In the genomic region with DNA sequence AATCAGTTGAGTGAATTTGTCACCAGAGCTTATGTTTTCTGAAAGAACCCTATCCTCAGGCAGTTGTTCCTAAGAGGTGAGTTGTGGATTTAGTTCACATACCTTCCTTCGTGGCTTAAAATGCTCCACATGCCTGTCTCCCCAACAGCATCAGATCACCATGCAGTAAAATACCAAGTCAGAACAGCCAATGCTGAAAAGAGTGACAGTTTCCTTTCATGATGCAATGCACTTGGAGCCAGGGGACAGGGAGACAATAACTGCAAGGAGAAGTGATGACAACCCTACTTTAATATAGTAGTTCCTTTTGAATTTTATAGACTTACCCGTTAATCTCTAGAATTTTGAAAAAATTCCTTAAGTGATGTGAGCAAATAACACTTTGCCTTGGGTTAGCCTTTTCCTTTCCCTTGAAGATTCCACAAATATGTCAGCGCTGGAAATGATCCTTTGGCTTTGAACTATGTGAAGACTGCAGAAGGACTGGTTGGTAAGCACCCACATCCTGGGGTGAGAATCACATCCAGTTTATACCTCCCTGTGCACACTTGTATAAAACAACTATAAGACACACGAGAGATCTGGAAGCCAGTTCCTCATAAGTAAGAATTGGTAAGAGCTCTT, we compare ENCODE assay signal across 1 cellular context.
TF ChIP-seq lines count a peak whose summit lies in the region.

No MANE protein-coding gene starts in this region.

TF ChIP-seq in K562, 482 proteins besides CTCF, POLR2A, EP300 and RAD21 (continued from another document):
- TF ChIP-seq, protein P1, sequence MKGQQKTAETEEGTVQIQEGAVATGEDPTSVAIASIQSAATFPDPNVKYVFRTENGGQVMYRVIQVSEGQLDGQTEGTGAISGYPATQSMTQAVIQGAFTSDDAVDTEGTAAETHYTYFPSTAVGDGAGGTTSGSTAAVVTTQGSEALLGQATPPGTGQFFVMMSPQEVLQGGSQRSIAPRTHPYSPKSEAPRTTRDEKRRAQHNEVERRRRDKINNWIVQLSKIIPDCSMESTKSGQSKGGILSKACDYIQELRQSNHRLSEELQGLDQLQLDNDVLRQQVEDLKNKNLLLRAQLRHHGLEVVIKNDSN (CRISPR knock-in tag; IDR thresholded peaks at IDR 0.05) = no peak
- TF ChIP-seq, protein P2, sequence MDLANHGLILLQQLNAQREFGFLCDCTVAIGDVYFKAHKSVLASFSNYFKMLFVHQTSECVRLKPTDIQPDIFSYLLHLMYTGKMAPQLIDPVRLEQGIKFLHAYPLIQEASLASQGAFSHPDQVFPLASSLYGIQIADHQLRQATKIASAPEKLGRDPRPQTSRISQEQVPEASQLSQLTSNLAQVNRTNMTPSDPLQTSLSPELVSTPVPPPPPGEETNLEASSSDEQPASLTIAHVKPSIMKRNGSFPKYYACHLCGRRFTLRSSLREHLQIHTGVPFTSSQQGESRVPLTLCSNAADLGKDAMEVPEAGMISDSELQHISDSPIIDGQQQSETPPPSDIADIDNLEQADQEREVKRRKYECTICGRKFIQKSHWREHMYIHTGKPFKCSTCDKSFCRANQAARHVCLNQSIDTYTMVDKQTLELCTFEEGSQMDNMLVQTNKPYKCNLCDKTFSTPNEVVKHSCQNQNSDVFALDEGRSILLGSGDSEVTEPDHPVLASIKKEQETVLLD (IDR thresholded peaks at IDR 0.05) = no peak
- no peak for TF ChIP-seq C11orf30 (IDR thresholded peaks at IDR 0.05; ENCODE audit: low read depth)
- TF ChIP-seq, protein P3, sequence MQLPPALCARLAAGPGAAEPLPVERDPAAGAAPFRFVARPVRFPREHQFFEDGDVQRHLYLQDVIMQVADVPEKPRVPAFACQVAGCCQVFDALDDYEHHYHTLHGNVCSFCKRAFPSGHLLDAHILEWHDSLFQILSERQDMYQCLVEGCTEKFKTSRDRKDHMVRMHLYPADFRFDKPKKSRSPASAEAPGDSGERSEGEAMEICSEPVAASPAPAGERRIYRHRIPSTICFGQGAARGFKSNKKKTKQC (CRISPR knock-in tag; IDR thresholded peaks at IDR 0.05) = no peak
- TF ChIP-seq CBX1 (IDR thresholded peaks at IDR 0.05; ENCODE audit: low read depth) = no peak
- TF ChIP-seq, protein P4, sequence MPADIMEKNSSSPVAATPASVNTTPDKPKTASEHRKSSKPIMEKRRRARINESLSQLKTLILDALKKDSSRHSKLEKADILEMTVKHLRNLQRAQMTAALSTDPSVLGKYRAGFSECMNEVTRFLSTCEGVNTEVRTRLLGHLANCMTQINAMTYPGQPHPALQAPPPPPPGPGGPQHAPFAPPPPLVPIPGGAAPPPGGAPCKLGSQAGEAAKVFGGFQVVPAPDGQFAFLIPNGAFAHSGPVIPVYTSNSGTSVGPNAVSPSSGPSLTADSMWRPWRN (IDR thresholded peaks at IDR 0.05; ENCODE audit: low read depth) = no peak
- no peak for TF ChIP-seq NUFIP1 (IDR thresholded peaks at IDR 0.05; ENCODE audit: partially characterized antibody)
- TF ChIP-seq EHMT2 (IDR thresholded peaks at IDR 0.05) = no peak
- peak; percentile 8 for TF ChIP-seq MEIS2 (IDR thresholded peaks at IDR 0.05; ENCODE audit: partially characterized antibody)
- TF ChIP-seq, protein P5, sequence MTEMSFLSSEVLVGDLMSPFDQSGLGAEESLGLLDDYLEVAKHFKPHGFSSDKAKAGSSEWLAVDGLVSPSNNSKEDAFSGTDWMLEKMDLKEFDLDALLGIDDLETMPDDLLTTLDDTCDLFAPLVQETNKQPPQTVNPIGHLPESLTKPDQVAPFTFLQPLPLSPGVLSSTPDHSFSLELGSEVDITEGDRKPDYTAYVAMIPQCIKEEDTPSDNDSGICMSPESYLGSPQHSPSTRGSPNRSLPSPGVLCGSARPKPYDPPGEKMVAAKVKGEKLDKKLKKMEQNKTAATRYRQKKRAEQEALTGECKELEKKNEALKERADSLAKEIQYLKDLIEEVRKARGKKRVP (CRISPR knock-in tag; IDR thresholded peaks at IDR 0.05) = no peak
- no peak for TF ChIP-seq BRCA1 (IDR thresholded peaks at IDR 0.05)
- TF ChIP-seq BRCA1 (CRISPR knock-in tag; IDR thresholded peaks at IDR 0.05) = no peak
- no peak for TF ChIP-seq RCOR1 (IDR thresholded peaks at IDR 0.05; ENCODE audit: borderline replicate concordance in 1 of 2, low read depth in 2 of 2, low read length in 2 of 2)
- TF ChIP-seq FOXK1 (CRISPR knock-in tag; IDR thresholded peaks at IDR 0.05; ENCODE audit: borderline replicate concordance) = no peak
- no peak for TF ChIP-seq GTF2F1 (IDR thresholded peaks at IDR 0.05; ENCODE audit: low read depth, low read length)
- no peak for TF ChIP-seq SMARCE1 (IDR thresholded peaks at IDR 0.05)
- TF ChIP-seq, protein P6, sequence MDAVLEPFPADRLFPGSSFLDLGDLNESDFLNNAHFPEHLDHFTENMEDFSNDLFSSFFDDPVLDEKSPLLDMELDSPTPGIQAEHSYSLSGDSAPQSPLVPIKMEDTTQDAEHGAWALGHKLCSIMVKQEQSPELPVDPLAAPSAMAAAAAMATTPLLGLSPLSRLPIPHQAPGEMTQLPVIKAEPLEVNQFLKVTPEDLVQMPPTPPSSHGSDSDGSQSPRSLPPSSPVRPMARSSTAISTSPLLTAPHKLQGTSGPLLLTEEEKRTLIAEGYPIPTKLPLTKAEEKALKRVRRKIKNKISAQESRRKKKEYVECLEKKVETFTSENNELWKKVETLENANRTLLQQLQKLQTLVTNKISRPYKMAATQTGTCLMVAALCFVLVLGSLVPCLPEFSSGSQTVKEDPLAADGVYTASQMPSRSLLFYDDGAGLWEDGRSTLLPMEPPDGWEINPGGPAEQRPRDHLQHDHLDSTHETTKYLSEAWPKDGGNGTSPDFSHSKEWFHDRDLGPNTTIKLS (IDR thresholded peaks at IDR 0.05; ENCODE audit: borderline replicate concordance, low read depth) = no peak
- TF ChIP-seq, protein P7, sequence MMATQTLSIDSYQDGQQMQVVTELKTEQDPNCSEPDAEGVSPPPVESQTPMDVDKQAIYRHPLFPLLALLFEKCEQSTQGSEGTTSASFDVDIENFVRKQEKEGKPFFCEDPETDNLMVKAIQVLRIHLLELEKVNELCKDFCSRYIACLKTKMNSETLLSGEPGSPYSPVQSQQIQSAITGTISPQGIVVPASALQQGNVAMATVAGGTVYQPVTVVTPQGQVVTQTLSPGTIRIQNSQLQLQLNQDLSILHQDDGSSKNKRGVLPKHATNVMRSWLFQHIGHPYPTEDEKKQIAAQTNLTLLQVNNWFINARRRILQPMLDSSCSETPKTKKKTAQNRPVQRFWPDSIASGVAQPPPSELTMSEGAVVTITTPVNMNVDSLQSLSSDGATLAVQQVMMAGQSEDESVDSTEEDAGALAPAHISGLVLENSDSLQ (IDR thresholded peaks at IDR 0.05) = peak; percentile 58; the same call in 1 of the 2 replicates
- no peak for TF ChIP-seq HIVEP1 (CRISPR knock-in tag; IDR thresholded peaks at IDR 0.05)
- TF ChIP-seq HMGN3 (IDR thresholded peaks at IDR 0.05; ENCODE audit: borderline replicate concordance, extremely low read depth, insufficient read length, low read depth, low read length) = no peak
- TF ChIP-seq TCF7 (IDR thresholded peaks at IDR 0.05; ENCODE audit: borderline replicate concordance) = no peak
- TF ChIP-seq FOXP1 (CRISPR knock-in tag; IDR thresholded peaks at IDR 0.05) = no peak
- TF ChIP-seq, protein P8, sequence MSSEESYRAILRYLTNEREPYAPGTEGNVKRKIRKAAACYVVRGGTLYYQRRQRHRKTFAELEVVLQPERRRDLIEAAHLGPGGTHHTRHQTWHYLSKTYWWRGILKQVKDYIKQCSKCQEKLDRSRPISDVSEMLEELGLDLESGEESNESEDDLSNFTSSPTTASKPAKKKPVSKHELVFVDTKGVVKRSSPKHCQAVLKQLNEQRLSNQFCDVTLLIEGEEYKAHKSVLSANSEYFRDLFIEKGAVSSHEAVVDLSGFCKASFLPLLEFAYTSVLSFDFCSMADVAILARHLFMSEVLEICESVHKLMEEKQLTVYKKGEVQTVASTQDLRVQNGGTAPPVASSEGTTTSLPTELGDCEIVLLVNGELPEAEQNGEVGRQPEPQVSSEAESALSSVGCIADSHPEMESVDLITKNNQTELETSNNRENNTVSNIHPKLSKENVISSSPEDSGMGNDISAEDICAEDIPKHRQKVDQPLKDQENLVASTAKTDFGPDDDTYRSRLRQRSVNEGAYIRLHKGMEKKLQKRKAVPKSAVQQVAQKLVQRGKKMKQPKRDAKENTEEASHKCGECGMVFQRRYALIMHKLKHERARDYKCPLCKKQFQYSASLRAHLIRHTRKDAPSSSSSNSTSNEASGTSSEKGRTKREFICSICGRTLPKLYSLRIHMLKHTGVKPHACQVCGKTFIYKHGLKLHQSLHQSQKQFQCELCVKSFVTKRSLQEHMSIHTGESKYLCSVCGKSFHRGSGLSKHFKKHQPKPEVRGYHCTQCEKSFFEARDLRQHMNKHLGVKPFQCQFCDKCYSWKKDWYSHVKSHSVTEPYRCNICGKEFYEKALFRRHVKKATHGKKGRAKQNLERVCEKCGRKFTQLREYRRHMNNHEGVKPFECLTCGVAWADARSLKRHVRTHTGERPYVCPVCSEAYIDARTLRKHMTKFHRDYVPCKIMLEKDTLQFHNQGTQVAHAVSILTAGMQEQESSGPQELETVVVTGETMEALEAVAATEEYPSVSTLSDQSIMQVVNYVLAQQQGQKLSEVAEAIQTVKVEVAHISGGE (CRISPR knock-in tag; IDR thresholded peaks at IDR 0.05) = peak in 1 of 3 experiments; percentile 33; a peak in 1 of 6 replicates
- no peak for TF ChIP-seq ZNF445 (CRISPR knock-in tag; IDR thresholded peaks at IDR 0.05; ENCODE audit: low read depth)
- TF ChIP-seq FOXJ2 (tag; IDR thresholded peaks at IDR 0.05) = no peak
- TF ChIP-seq, protein P9, sequence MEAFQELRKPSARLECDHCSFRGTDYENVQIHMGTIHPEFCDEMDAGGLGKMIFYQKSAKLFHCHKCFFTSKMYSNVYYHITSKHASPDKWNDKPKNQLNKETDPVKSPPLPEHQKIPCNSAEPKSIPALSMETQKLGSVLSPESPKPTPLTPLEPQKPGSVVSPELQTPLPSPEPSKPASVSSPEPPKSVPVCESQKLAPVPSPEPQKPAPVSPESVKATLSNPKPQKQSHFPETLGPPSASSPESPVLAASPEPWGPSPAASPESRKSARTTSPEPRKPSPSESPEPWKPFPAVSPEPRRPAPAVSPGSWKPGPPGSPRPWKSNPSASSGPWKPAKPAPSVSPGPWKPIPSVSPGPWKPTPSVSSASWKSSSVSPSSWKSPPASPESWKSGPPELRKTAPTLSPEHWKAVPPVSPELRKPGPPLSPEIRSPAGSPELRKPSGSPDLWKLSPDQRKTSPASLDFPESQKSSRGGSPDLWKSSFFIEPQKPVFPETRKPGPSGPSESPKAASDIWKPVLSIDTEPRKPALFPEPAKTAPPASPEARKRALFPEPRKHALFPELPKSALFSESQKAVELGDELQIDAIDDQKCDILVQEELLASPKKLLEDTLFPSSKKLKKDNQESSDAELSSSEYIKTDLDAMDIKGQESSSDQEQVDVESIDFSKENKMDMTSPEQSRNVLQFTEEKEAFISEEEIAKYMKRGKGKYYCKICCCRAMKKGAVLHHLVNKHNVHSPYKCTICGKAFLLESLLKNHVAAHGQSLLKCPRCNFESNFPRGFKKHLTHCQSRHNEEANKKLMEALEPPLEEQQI (IDR thresholded peaks at IDR 0.05) = no peak
- no peak for TF ChIP-seq ZNF197 (CRISPR knock-in tag; IDR thresholded peaks at IDR 0.05; ENCODE audit: low read depth)
- TF ChIP-seq JUND (IDR thresholded peaks at IDR 0.05; ENCODE audit: borderline replicate concordance, low read depth, low read length) = no peak
- TF ChIP-seq JUND (tag; IDR thresholded peaks at IDR 0.05; ENCODE audit: borderline replicate concordance, low read depth, low read length) = no peak
- no peak for TF ChIP-seq ZNF253 (CRISPR knock-in tag; conservative IDR thresholded peaks at IDR 0.05)
- TF ChIP-seq, protein P10, sequence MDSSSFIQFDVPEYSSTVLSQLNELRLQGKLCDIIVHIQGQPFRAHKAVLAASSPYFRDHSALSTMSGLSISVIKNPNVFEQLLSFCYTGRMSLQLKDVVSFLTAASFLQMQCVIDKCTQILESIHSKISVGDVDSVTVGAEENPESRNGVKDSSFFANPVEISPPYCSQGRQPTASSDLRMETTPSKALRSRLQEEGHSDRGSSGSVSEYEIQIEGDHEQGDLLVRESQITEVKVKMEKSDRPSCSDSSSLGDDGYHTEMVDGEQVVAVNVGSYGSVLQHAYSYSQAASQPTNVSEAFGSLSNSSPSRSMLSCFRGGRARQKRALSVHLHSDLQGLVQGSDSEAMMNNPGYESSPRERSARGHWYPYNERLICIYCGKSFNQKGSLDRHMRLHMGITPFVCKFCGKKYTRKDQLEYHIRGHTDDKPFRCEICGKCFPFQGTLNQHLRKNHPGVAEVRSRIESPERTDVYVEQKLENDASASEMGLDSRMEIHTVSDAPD (CRISPR knock-in tag; IDR thresholded peaks at IDR 0.05) = no peak
- no peak for TF ChIP-seq FOSL1 (tag; conservative IDR thresholded peaks at IDR 0.05)
- TF ChIP-seq, protein P11, sequence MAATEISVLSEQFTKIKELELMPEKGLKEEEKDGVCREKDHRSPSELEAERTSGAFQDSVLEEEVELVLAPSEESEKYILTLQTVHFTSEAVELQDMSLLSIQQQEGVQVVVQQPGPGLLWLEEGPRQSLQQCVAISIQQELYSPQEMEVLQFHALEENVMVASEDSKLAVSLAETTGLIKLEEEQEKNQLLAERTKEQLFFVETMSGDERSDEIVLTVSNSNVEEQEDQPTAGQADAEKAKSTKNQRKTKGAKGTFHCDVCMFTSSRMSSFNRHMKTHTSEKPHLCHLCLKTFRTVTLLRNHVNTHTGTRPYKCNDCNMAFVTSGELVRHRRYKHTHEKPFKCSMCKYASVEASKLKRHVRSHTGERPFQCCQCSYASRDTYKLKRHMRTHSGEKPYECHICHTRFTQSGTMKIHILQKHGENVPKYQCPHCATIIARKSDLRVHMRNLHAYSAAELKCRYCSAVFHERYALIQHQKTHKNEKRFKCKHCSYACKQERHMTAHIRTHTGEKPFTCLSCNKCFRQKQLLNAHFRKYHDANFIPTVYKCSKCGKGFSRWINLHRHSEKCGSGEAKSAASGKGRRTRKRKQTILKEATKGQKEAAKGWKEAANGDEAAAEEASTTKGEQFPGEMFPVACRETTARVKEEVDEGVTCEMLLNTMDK (IDR thresholded peaks at IDR 0.05; ENCODE audit: borderline replicate concordance, insufficient read depth, low read depth, low read length, poor library complexity, severe bottlenecking) = no peak
- TF ChIP-seq SETDB1 (IDR thresholded peaks at IDR 0.05; ENCODE audit: low read length) = no peak
- TF ChIP-seq TAF15 (IDR thresholded peaks at IDR 0.05; ENCODE audit: low read depth, low read length) = no peak
- TF ChIP-seq SP2 (IDR thresholded peaks at IDR 0.05; ENCODE audit: extremely low read depth, low read depth, low read length, poor library complexity, severe bottlenecking) = no peak
